ENCODE assay signal across 23 cellular contexts in genomic region chr6:29746050-29746449, GRCh38. TPM values are rescaled to one million over a fixed set of nuclear protein-coding genes. Genes with fewer than 3 reads are reported as not detected.
DNase-seq lines count a peak whose midpoint lies in the region; ATAC-seq and TF ChIP-seq lines count a peak whose summit lies in the region.
"Had no signal": no experiment of that assay in that cellular context is flagged by ENCODE, and none has a peak within 500 bp of the region (broad histone marks: within the 10 kb centered on the region; RNA-seq: fewer than 3 reads in every experiment).

No MANE protein-coding gene starts in this region.

- ATAC-seq in activated naive CD8-positive, alpha-beta T cell treated with anti-CD3 and anti-CD28 coated beads, Interleukin-2, amount 10 ng/mL, durations not matched to agents 7 days and 5 days (ENCODE audit: low read depth), result no peak
- ATAC-seq in left lobe of liver, result no peak
- ATAC-seq: A549, HCT116 had no signal

- DNase-seq in activated naive CD8-positive, alpha-beta T cell treated with anti-CD3 and anti-CD28 coated beads, Interleukin-2, amount 10 ng/mL, durations not matched to agents 7 days and 5 days, result no peak
- DNase-seq in activated naive CD8-positive, alpha-beta T cell treated with anti-CD3 and anti-CD28 coated beads for 36 hours, result no peak
- DNase-seq in activated T-helper 1 cell treated with anti-CD3 and anti-CD28 coated beads, Interleukin-12 subunit alpha, Interleukin-12 subunit beta, Interleukin-2, Interleukin-4 antibody, amounts not matched to agents 30 ng/mL and 10 ng/mL and 1 ng/mL, durations not matched to agents 14 hours and 24 hours and 36 hours (ENCODE audit: low spot score), result no peak
- DNase-seq in left lobe of liver (ENCODE audit: low spot score), result peak; percentile 34
- DNase-seq in type B pancreatic cell (ENCODE audit: extremely low spot score, unreplicated experiment), result no peak
- DNase-seq in ureter (ENCODE audit: low spot score), result no peak
- no peak for DNase-seq in germinal center (ENCODE audit: low spot score)
- DNase-seq: AML-193, Calu3, DND-41, Karpas-422, NCI-H1092, NCI-H1417 treated with DMSO at 0.1 percent for 48 hours, NCI-H1694 treated with DMSO at 0.1 percent for 48 hours, NCI-H2081, NCI-H2171, NCI-H226, NCI-H510A, NCI-H69, Right ventricle myocardium superior, RPMI8226 had no signal

- peaks cover 2% of the 10 kb centered on the region for H3K27me3 Mint-ChIP-seq in activated naive CD8-positive, alpha-beta T cell treated with anti-CD3 and anti-CD28 coated beads, Interleukin-2, amount 10 ng/mL, durations not matched to agents 7 days and 5 days
- no peaks in the 10 kb centered on the region for H3K27me3 Mint-ChIP-seq in activated naive CD8-positive, alpha-beta T cell treated with anti-CD3 and anti-CD28 coated beads for 36 hours
- no peaks in the 10 kb centered on the region for H3K27me3 Mint-ChIP-seq in activated T-helper 1 cell treated with anti-CD3 and anti-CD28 coated beads, Interleukin-12 subunit alpha, Interleukin-12 subunit beta, Interleukin-2, Interleukin-4 antibody, amounts not matched to agents 30 ng/mL and 10 ng/mL and 1 ng/mL, durations not matched to agents 14 hours and 24 hours and 36 hours (ENCODE audit: insufficient read depth)
- H3K27me3 Mint-ChIP-seq in type B pancreatic cell, result peaks cover 83% of the 10 kb centered on the region

- intact Hi-C loops in activated T-helper 1 cell treated with anti-CD3 and anti-CD28 coated beads, Interleukin-12 subunit alpha, Interleukin-12 subunit beta, Interleukin-2, Interleukin-4 antibody, amounts not matched to agents 30 ng/mL and 10 ng/mL and 1 ng/mL, durations not matched to agents 14 hours and 24 hours and 36 hours (cut with micrococcal nuclease), result no loop called here

- peak overlapping the region; percentile 35 for H3K27ac Mint-ChIP-seq in activated naive CD8-positive, alpha-beta T cell treated with anti-CD3 and anti-CD28 coated beads, Interleukin-2, amount 10 ng/mL, durations not matched to agents 7 days and 5 days
- no peak overlapping the region for H3K27ac Mint-ChIP-seq in activated naive CD8-positive, alpha-beta T cell treated with anti-CD3 and anti-CD28 coated beads for 36 hours
- H3K27ac Mint-ChIP-seq in activated T-helper 1 cell treated with anti-CD3 and anti-CD28 coated beads, Interleukin-12 subunit alpha, Interleukin-12 subunit beta, Interleukin-2, Interleukin-4 antibody, amounts not matched to agents 30 ng/mL and 10 ng/mL and 1 ng/mL, durations not matched to agents 14 hours and 24 hours and 36 hours, result peak overlapping the region; percentile 3
- H3K27ac Mint-ChIP-seq in type B pancreatic cell, result peak overlapping the region; percentile 43

- peaks cover 7% of the 10 kb centered on the region for H3K36me3 Mint-ChIP-seq in activated naive CD8-positive, alpha-beta T cell treated with anti-CD3 and anti-CD28 coated beads, Interleukin-2, amount 10 ng/mL, durations not matched to agents 7 days and 5 days
- H3K36me3 Mint-ChIP-seq in activated naive CD8-positive, alpha-beta T cell treated with anti-CD3 and anti-CD28 coated beads for 36 hours, result no peaks in the 10 kb centered on the region
- peaks cover 16% of the 10 kb centered on the region for H3K36me3 Mint-ChIP-seq in activated T-helper 1 cell treated with anti-CD3 and anti-CD28 coated beads, Interleukin-12 subunit alpha, Interleukin-12 subunit beta, Interleukin-2, Interleukin-4 antibody, amounts not matched to agents 30 ng/mL and 10 ng/mL and 1 ng/mL, durations not matched to agents 14 hours and 24 hours and 36 hours (ENCODE audit: low read depth)
- no peaks in the 10 kb centered on the region for H3K36me3 Mint-ChIP-seq in type B pancreatic cell

- no peaks in the 10 kb centered on the region for H3K9me3 Mint-ChIP-seq in activated naive CD8-positive, alpha-beta T cell treated with anti-CD3 and anti-CD28 coated beads, Interleukin-2, amount 10 ng/mL, durations not matched to agents 7 days and 5 days
- no peaks in the 10 kb centered on the region for H3K9me3 Mint-ChIP-seq in activated naive CD8-positive, alpha-beta T cell treated with anti-CD3 and anti-CD28 coated beads for 36 hours
- no peaks in the 10 kb centered on the region for H3K9me3 Mint-ChIP-seq in activated T-helper 1 cell treated with anti-CD3 and anti-CD28 coated beads, Interleukin-12 subunit alpha, Interleukin-12 subunit beta, Interleukin-2, Interleukin-4 antibody, amounts not matched to agents 30 ng/mL and 10 ng/mL and 1 ng/mL, durations not matched to agents 14 hours and 24 hours and 36 hours
- H3K9me3 Mint-ChIP-seq in type B pancreatic cell, result no peaks in the 10 kb centered on the region

- peaks cover 38% of the 10 kb centered on the region for H3K4me1 Mint-ChIP-seq in activated naive CD8-positive, alpha-beta T cell treated with anti-CD3 and anti-CD28 coated beads, Interleukin-2, amount 10 ng/mL, durations not matched to agents 7 days and 5 days
- peaks cover 24% of the 10 kb centered on the region for H3K4me1 Mint-ChIP-seq in activated naive CD8-positive, alpha-beta T cell treated with anti-CD3 and anti-CD28 coated beads for 36 hours
- H3K4me1 Mint-ChIP-seq in activated T-helper 1 cell treated with anti-CD3 and anti-CD28 coated beads, Interleukin-12 subunit alpha, Interleukin-12 subunit beta, Interleukin-2, Interleukin-4 antibody, amounts not matched to agents 30 ng/mL and 10 ng/mL and 1 ng/mL, durations not matched to agents 14 hours and 24 hours and 36 hours (ENCODE audit: low read depth), result peaks cover 56% of the 10 kb centered on the region
- H3K4me1 Mint-ChIP-seq in type B pancreatic cell (ENCODE audit: unreplicated experiment), result peaks cover 8% of the 10 kb centered on the region

- TF ChIP-seq CTCF in type B pancreatic cell (conservative IDR thresholded peaks at IDR 0.05), result no peak

- H3K4me3 Mint-ChIP-seq in activated naive CD8-positive, alpha-beta T cell treated with anti-CD3 and anti-CD28 coated beads, Interleukin-2, amount 10 ng/mL, durations not matched to agents 7 days and 5 days, result no peak overlapping the region
- H3K4me3 Mint-ChIP-seq in activated naive CD8-positive, alpha-beta T cell treated with anti-CD3 and anti-CD28 coated beads for 36 hours, result no peak overlapping the region
- H3K4me3 Mint-ChIP-seq in activated T-helper 1 cell treated with anti-CD3 and anti-CD28 coated beads, Interleukin-12 subunit alpha, Interleukin-12 subunit beta, Interleukin-2, Interleukin-4 antibody, amounts not matched to agents 30 ng/mL and 10 ng/mL and 1 ng/mL, durations not matched to agents 14 hours and 24 hours and 36 hours, result peak overlapping the region; percentile 32
- H3K4me3 Mint-ChIP-seq in type B pancreatic cell, result no peak overlapping the region

- POLR2A ChIA-PET in activated naive CD8-positive, alpha-beta T cell treated with anti-CD3 and anti-CD28 coated beads, Interleukin-2, amount 10 ng/mL, durations not matched to agents 7 days and 5 days (lab: Charles Lee), result no interaction called here

RNA-seq across cellular contexts. Expression of gene HLA-F, which starts 22.8 kb away (rescaled TPM):
- total RNA-seq in activated naive CD8-positive, alpha-beta T cell treated with anti-CD3 and anti-CD28 coated beads, Interleukin-2, amount 10 ng/mL, durations not matched to agents 7 days and 5 days, result 100 to 1,000 TPM; 502 to 534 TPM
- 100 to 1,000 TPM; 178 to 181 TPM for total RNA-seq in activated naive CD8-positive, alpha-beta T cell treated with anti-CD3 and anti-CD28 coated beads for 36 hours
- total RNA-seq in activated T-helper 1 cell treated with anti-CD3 and anti-CD28 coated beads, Interleukin-12 subunit alpha, Interleukin-12 subunit beta, Interleukin-2, Interleukin-4 antibody, amounts not matched to agents 30 ng/mL and 10 ng/mL and 1 ng/mL, durations not matched to agents 14 hours and 24 hours and 36 hours, result 293 and 314 TPM in 2 replicates
- total RNA-seq in left lobe of liver, result 30.6 TPM
- total RNA-seq in type B pancreatic cell (ENCODE audit: low replicate concordance), result 2.8 and 13.2 TPM in 2 replicates
- 51.6 TPM for total RNA-seq in ureter
